ENCODE assay signal across 30 cellular contexts in the genomic region with DNA sequence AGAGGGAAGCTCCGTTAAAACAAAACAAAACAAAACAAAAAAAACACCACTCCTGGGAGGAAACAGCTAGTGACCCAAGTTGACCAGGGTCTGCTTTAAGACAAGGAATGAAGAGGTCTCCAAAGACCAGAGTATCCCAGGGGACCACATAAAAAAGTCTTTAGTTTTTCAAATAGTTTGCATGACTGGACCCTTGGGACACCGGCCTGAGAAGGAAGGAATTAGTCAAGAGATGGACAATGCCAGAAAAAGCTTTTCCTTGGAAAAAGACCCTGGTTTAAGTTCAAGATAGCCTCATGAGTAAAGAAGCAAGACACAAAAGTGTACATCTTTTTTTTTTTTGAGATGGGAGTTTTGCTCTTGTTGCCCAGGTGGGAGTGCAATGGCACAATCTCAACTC. TPM values are rescaled to one million over a fixed set of nuclear protein-coding genes. Genes with fewer than 3 reads are reported as not detected.
"Had no signal": no experiment of that assay in that cellular context is flagged by ENCODE, and none has a peak within 500 bp of the region (broad histone marks: within the 10 kb centered on the region; RNA-seq: fewer than 3 reads in every experiment).

No MANE protein-coding gene starts in this region.

- H3K9me3 ChIP-seq: neutrophil, prostate gland, testis, upper lobe of right lung had no signal

- H3K27me3 ChIP-seq: hepatocyte, neural progenitor cell, ovary, testis, tibial artery, upper lobe of right lung had no signal

- ATAC-seq: heart right ventricle; natural killer cell; right cardiac atrium; sciatic nerve; stimulated activated memory B cell treated with anti-CD40 and anti-IgM and Interleukin-4, amounts not matched to agents 10 μg/mL and 1 μg/mL and 100 μg/mL, for 72 hours; stimulated activated naive CD8-positive, alpha-beta T cell treated with anti-CD3 and anti-CD28 coated beads, Interleukin-15, amount 100 ng/mL, for 72 hours; upper lobe of right lung had no signal

- DNase-seq: heart right ventricle; islet precursor cell; left ventricle myocardium inferior; mesendoderm; naive B cell; natural killer cell; nephron progenitor cell; occipital lobe; ovary; retina; right cardiac atrium; small intestine; spleen; stimulated activated CD4-positive, alpha-beta T cell treated with anti-CD3 and anti-CD28 coated beads, Interleukin-4, amount 100 ng/mL, for 4 hours; stimulated activated CD8-positive, alpha-beta memory T cell treated with anti-CD3 and anti-CD28 coated beads, Interleukin-4, amount 100 ng/mL, for 48 hours; stimulated activated naive CD4-positive, alpha-beta T cell treated with Interleukin-2 at 50 U/mL for 16 hours; stimulated activated naive CD8-positive, alpha-beta T cell treated with anti-CD3 and anti-CD28 coated beads, Interleukin-15, amount 100 ng/mL, for 72 hours; testis; tibial artery; trophoblast cell; upper lobe of right lung had no signal

- H3K4me3 ChIP-seq: heart right ventricle, hepatocyte, left ventricle myocardium inferior, lung, neural progenitor cell, ovary, prostate gland, spleen, testis, tibial artery, upper lobe of right lung had no signal

- H3K9ac ChIP-seq: neural progenitor cell had no signal

- FAIRE-seq: small intestine, urothelium cell line had no signal

- H3K4me2 ChIP-seq: hepatocyte, neural progenitor cell had no signal

- H3K4me1 ChIP-seq: neural progenitor cell, prostate gland, testis, upper lobe of right lung had no signal

- H3K36me3 ChIP-seq: heart right ventricle, left ventricle myocardium inferior, neural progenitor cell, neutrophil, ovary, prostate gland, spleen, tibial artery, upper lobe of right lung had no signal

- H3K27ac ChIP-seq: heart right ventricle, hepatocyte, left ventricle myocardium inferior, neural progenitor cell, neutrophil, ovary, prostate gland, spleen, testis, tibial artery, upper lobe of right lung had no signal

RNA-seq across cellular contexts. Expression of a gene that starts 36.8 kb away (rescaled TPM):
- total RNA-seq: mononuclear cell, natural killer cell had no signal
